In genomic region chr13:77329133-77330008, GRCh38 we compare ENCODE assay signal across 8 cellular contexts. TPM values are rescaled to one million over a fixed set of nuclear protein-coding genes. Genes with fewer than 3 reads are reported as not detected.
DNase-seq lines count a peak whose midpoint lies in the region; ATAC-seq, FAIRE-seq and TF ChIP-seq lines count a peak whose summit lies in the region.

No MANE protein-coding gene starts in this region.

- peak overlapping the region; percentile 93 for H3K4me2 ChIP-seq in mammary epithelial cell (ENCODE audit: insufficient read depth, low read depth, low read length)

- intact Hi-C loops in mammary epithelial cell (cut with micrococcal nuclease): loop anchor here (5.0 to 10.0 kb wide), 5 partner anchors 62 to 302 kb away; partner anchors contain the start of gene FBXL3

- H3K9ac ChIP-seq in mammary epithelial cell (ENCODE audit: insufficient read depth, low read length): peak overlapping the region; percentile 51

- H3K4me1 ChIP-seq in mammary epithelial cell (ENCODE audit: insufficient read depth, low read length) (peaks cover 13% of the 10 kb centered on the region), small intestine (ENCODE audit: control insufficient read depth in 2 of 2, insufficient read depth in 1 of 2, low read depth in 1 of 2, low read length in 1 of 2) (peaks cover 3 to 5% of the 10 kb centered on the region in 2 donors)

- dilution Hi-C loops in mammary epithelial cell (cut with HindIII; ENCODE audit: low sequenced_read_pairs): no loop called here

- TF ChIP-seq CTCF in AG04449 (IDR thresholded peaks at IDR 0.05; ENCODE audit: insufficient read depth, low read length, missing control alignments) (no peak), VCaP (conservative IDR thresholded peaks at IDR 0.05) (no peak), mammary epithelial cell (conservative IDR thresholded peaks at IDR 0.05 in 1 of 2, IDR thresholded peaks at IDR 0.05 in 1 of 2; ENCODE audit: extremely low read depth in 1 of 2, insufficient read depth in 1 of 2, low read depth in 1 of 2, low read length in 2 of 2) (no peak)

- H3K27me3 ChIP-seq in mammary epithelial cell (ENCODE audit: insufficient read depth, low read length) (no peaks in the 10 kb centered on the region), small intestine (ENCODE audit: control insufficient read depth in 2 of 2, insufficient read depth in 2 of 2, low read length in 2 of 2) (no peaks in the 10 kb centered on the region)

- CTCF ChIA-PET in AG04449 (lab: Yijun Ruan, JAX) (interaction anchor here (0.9 to 5.7 kb wide), 3 partner anchors 8 to 150 kb away, joined by 3 to 33 read pairs (median 3); no protein-coding TSS in a partner anchor), mammary epithelial cell (lab: Charles Lee; ENCODE audit: low non-redundant PET) (no interaction called here)

- H3K9me3 ChIP-seq in mammary epithelial cell (replicated peaks; ENCODE audit: insufficient read depth, low read length) (no peaks in the 10 kb centered on the region), small intestine (ENCODE audit: control insufficient read depth, low read depth) (no peaks in the 10 kb centered on the region)

- peak overlapping the region; percentile 81 for H3K4me3 ChIP-seq in AG04449 (ENCODE audit: low read depth, low read length)
- peak overlapping the region; percentile 66 to 79 (median 77) for H3K4me3 ChIP-seq in mammary epithelial cell (replicated peaks in 1 of 3; ENCODE audit: insufficient read depth in 1 of 3, low read depth in 2 of 3, low read length in 3 of 3)
- peak overlapping the region; percentile 55 to 75 for H3K4me3 ChIP-seq in small intestine (ENCODE audit: low read depth in 1 of 2, low read length in 2 of 2)

- BruUV-seq in mammary epithelial cell (replicated peaks; lab: Mats Ljungman, UMichigan): no TSS peak

- 1% methylated on average over 33 of the region's 53 CpGs for WGBS in mammary epithelial cell (ENCODE audit: low coverage, missing lambda C conversion rate)
- 0% methylated on average over 52 to 53 of the region's 53 CpGs for WGBS in small intestine, 3 donors

- ATAC-seq in GM18873 (IDR thresholded peaks at IDR 0.05; ENCODE audit: low FRiP score, unreplicated experiment) (peak; percentile 70), HG03135 (IDR thresholded peaks at IDR 0.05; ENCODE audit: unreplicated experiment) (peak; percentile 59)

- POLR2A ChIA-PET in AG04449 (lab: Yijun Ruan, JAX): interaction anchor here (0.8 kb wide), 2 partner anchors 21 to 303 kb away, joined by 3 to 5 read pairs; partner anchors contain the start of gene FBXL3

- peak overlapping the region; percentile 99 for H2AFZ ChIP-seq in mammary epithelial cell (ENCODE audit: low read depth, low read length)

- peaks cover 25% of the 10 kb centered on the region for H3K79me2 ChIP-seq in mammary epithelial cell (ENCODE audit: insufficient read depth, low read length)

- in situ Hi-C loops in mammary epithelial cell (cut with MboI; ENCODE audit: low sequenced_read_pairs in 2 of 2): no loop called here

- H4K20me1 ChIP-seq in mammary epithelial cell (ENCODE audit: insufficient read depth, low read length): no peaks in the 10 kb centered on the region

- DNase-seq in AG04449 (ENCODE audit: low read depth, low spot score) (peak; percentile 82), NCI-H2196 (lab: John Stamatoyannopoulos, UW; ENCODE audit: unreplicated experiment) (peak; percentile 72), mammary epithelial cell (peak; percentile 92), iPS-NIHi7 (ENCODE audit: extremely low spot score) (peak; percentile 67), small intestine (peak; percentile 96)

- H3K36me3 ChIP-seq in mammary epithelial cell (ENCODE audit: insufficient read depth, low read length) (no peaks in the 10 kb centered on the region), small intestine (ENCODE audit: control insufficient read depth in 2 of 2, insufficient read depth in 2 of 2, low read length in 2 of 2) (no peaks in the 10 kb centered on the region)

- no peak for FAIRE-seq in small intestine (lab: Jason Lieb, UNC)

- H3K27ac ChIP-seq in VCaP (peak overlapping the region; percentile 96), mammary epithelial cell (ENCODE audit: insufficient read depth, low read depth, low read length) (peak overlapping the region; percentile 45), small intestine (ENCODE audit: low read depth in 1 of 2, low read length in 1 of 2) (peak overlapping the region; percentile 49 to 91)

RNA-seq across cellular contexts. Expression of gene MYCBP2, which starts 2.5 kb away (rescaled TPM):
- total RNA-seq in mammary epithelial cell: 10 to 100 TPM; 59.8 to 66.2 TPM
- 16.3 TPM for polyA plus RNA-seq in mammary epithelial cell
- polyA minus RNA-seq in mammary epithelial cell: 52.1 TPM
- polyA plus RNA-seq in small intestine: 10 to 100 TPM; 11.2 to 24.6 (median 22.4) TPM

Comparison
In these comparisons a context has a peak if more than half of its experiments do, and no peak if none do; other contexts are left out.
1. Peak in every context shown above with its lines: DNase-seq, ATAC-seq, H3K4me3 ChIP-seq and H3K27ac ChIP-seq.
2. H3K27ac ChIP-seq: peak in every context shown above with its lines; median percentile 96 in VCaP; 70 in small intestine; 45 in mammary epithelial cell.